ENCODE assay signal across 20 cellular contexts in genomic region chr7:71682841-71683341, GRCh38.
A peak's percentile ranks its signal among the peaks of the same experiment; 100 is the strongest.
DNase-seq lines count a peak whose midpoint lies in the region; ATAC-seq and TF ChIP-seq lines count a peak whose summit lies in the region.
"Had no signal": no experiment of that assay in that cellular context is flagged by ENCODE, and none has a peak within 500 bp of the region (broad histone marks: within the 10 kb centered on the region; RNA-seq: fewer than 3 reads in every experiment).

No MANE protein-coding gene starts in this region.

- H3K4me1 ChIP-seq in right lobe of liver (no peaks in the 10 kb centered on the region), thyroid gland (no peaks in the 10 kb centered on the region)
- H3K4me1 ChIP-seq: SJSA1 had no signal

- H3K4me3 Mint-ChIP-seq in activated naive CD8-positive, alpha-beta T cell treated with anti-CD3 and anti-CD28 coated beads, Interleukin-2, amount 50 U/mL, for 24 hours: no peak overlapping the region
- no peak overlapping the region for H3K4me3 Mint-ChIP-seq in Calu3 (ENCODE audit: low read depth, unreplicated experiment)
- H3K4me3 Mint-ChIP-seq: IgD-negative memory B cell had no signal

- H3K4me3 ChIP-seq in right lobe of liver (no peak overlapping the region), thyroid gland (replicated peaks in 1 of 3) (no peak overlapping the region)
- H3K4me3 ChIP-seq: SJSA1, thoracic aorta had no signal

- TF ChIP-seq CTCF in right lobe of liver (IDR thresholded peaks at IDR 0.05): no peak
- TF ChIP-seq CTCF in thyroid gland (IDR thresholded peaks at IDR 0.05): no peak
- no peak for TF ChIP-seq CTCF in Calu3 (IDR thresholded peaks at IDR 0.05; ENCODE audit: unreplicated experiment)

- H3K27me3 Mint-ChIP-seq in activated naive CD8-positive, alpha-beta T cell treated with anti-CD3 and anti-CD28 coated beads, Interleukin-2, amount 50 U/mL, for 24 hours: no peaks in the 10 kb centered on the region
- no peaks in the 10 kb centered on the region for H3K27me3 Mint-ChIP-seq in Calu3 (ENCODE audit: unreplicated experiment)
- H3K27me3 Mint-ChIP-seq: IgD-negative memory B cell had no signal

- no peaks in the 10 kb centered on the region for H3K27me3 ChIP-seq in right lobe of liver
- H3K27me3 ChIP-seq in thyroid gland: no peaks in the 10 kb centered on the region
- H3K27me3 ChIP-seq: SJSA1 had no signal

- H3K36me3 Mint-ChIP-seq in activated naive CD8-positive, alpha-beta T cell treated with anti-CD3 and anti-CD28 coated beads, Interleukin-2, amount 50 U/mL, for 24 hours (ENCODE audit: low read depth): no peaks in the 10 kb centered on the region
- no peaks in the 10 kb centered on the region for H3K36me3 Mint-ChIP-seq in Calu3 (ENCODE audit: insufficient read depth, unreplicated experiment)
- H3K36me3 Mint-ChIP-seq: IgD-negative memory B cell had no signal

- ATAC-seq in right lobe of liver: peak in 3 of 4 donors; percentile 12 to 31 (median 30)
- ATAC-seq in activated naive CD8-positive, alpha-beta T cell treated with anti-CD3 and anti-CD28 coated beads, Interleukin-2, amount 50 U/mL, for 24 hours: no peak

- BruUV-seq in Calu3 (replicated peaks; lab: Mats Ljungman, UMichigan): no TSS peak

- 7% methylated on average over 11 of the region's 11 CpGs for WGBS in right lobe of liver (ENCODE audit: insufficient coverage, low coverage, low lambda C conversion rate, missing lambda C conversion rate)
- WGBS in thyroid gland, 2 donors: 52 to 64% methylated on average over 10 to 11 of the region's 11 CpGs

- H3K9me3 Mint-ChIP-seq in activated naive CD8-positive, alpha-beta T cell treated with anti-CD3 and anti-CD28 coated beads, Interleukin-2, amount 50 U/mL, for 24 hours: no peaks in the 10 kb centered on the region
- peaks cover 6% of the 10 kb centered on the region for H3K9me3 Mint-ChIP-seq in Calu3 (ENCODE audit: low read depth, unreplicated experiment)

- DNase-seq in NCI-H146 (lab: John Stamatoyannopoulos, UW): peak; percentile 49
- DNase-seq in NCI-H146 treated with DMSO at 0.1 percent for 48 hours (lab: John Stamatoyannopoulos, UW; ENCODE audit: unreplicated experiment): no peak
- peak; percentile 21 for DNase-seq in cerebellar cortex (ENCODE audit: low spot score)
- no peak for DNase-seq in right lobe of liver
- DNase-seq in thyroid gland: peak; percentile 27 to 40
- DNase-seq in HPDE6-E6E7 (ENCODE audit: extremely low spot score): no peak
- no peak for DNase-seq in activated naive CD8-positive, alpha-beta T cell treated with anti-CD3 and anti-CD28 coated beads, Interleukin-2, amount 50 U/mL, for 24 hours
- no peak for DNase-seq in Calu3
- DNase-seq: activated CD4-positive, CD25-positive, alpha-beta regulatory T cell treated with anti-CD3 and anti-CD28 coated beads, Interleukin-2, amount 50 U/mL, for 72 hours; activated naive CD4-positive, alpha-beta T cell treated with Interleukin-2 at 50 U/mL for 16 hours; cortex of kidney; midbrain; MV-4-11; NCI-H2227 treated with DMSO at 0.1 percent for 48 hours; stimulated activated CD4-positive, alpha-beta T cell treated with anti-CD3 and anti-CD28 coated beads, Interleukin-4, amount 100 ng/mL, for 4 hours had no signal

- no peaks in the 10 kb centered on the region for H3K36me3 ChIP-seq in right lobe of liver
- no peaks in the 10 kb centered on the region for H3K36me3 ChIP-seq in thyroid gland
- H3K36me3 ChIP-seq: SJSA1, thoracic aorta had no signal

- H3K27ac ChIP-seq in right lobe of liver (no peak overlapping the region), thyroid gland (no peak overlapping the region)
- H3K27ac ChIP-seq: 22Rv1, C4-2B, SJSA1, thoracic aorta had no signal

- TF ChIP-seq POLR2A in right lobe of liver (IDR thresholded peaks at IDR 0.05) (no peak), thyroid gland (IDR thresholded peaks at IDR 0.05) (no peak)

- intact Hi-C loops in right lobe of liver (cut with DNase I): no loop called here
- intact Hi-C loops in thyroid gland (cut with DNase I): no loop called here
- intact Hi-C loops in Calu3 (cut with micrococcal nuclease; ENCODE audit: unreplicated experiment): no loop called here

- no peaks in the 10 kb centered on the region for H3K9me3 ChIP-seq in right lobe of liver
- H3K9me3 ChIP-seq in thyroid gland: no peaks in the 10 kb centered on the region
- H3K9me3 ChIP-seq: thoracic aorta had no signal

- H3K4me1 Mint-ChIP-seq in activated naive CD8-positive, alpha-beta T cell treated with anti-CD3 and anti-CD28 coated beads, Interleukin-2, amount 50 U/mL, for 24 hours: no peaks in the 10 kb centered on the region
- H3K4me1 Mint-ChIP-seq in Calu3 (ENCODE audit: low read depth, unreplicated experiment): no peaks in the 10 kb centered on the region
- H3K4me1 Mint-ChIP-seq: IgD-negative memory B cell had no signal

- no peak overlapping the region for H3K27ac Mint-ChIP-seq in activated naive CD8-positive, alpha-beta T cell treated with anti-CD3 and anti-CD28 coated beads, Interleukin-2, amount 50 U/mL, for 24 hours
- H3K27ac Mint-ChIP-seq in Calu3 (ENCODE audit: unreplicated experiment): no peak overlapping the region

- CTCF ChIA-PET in Calu3 (lab: Charles Lee): no interaction called here

Comparison
In these comparisons a context has a peak if more than half of its experiments do, and no peak if none do; other contexts are left out.
1. DNase-seq: peak in NCI-H146 (single experiment), cerebellar cortex (single experiment) and thyroid gland (2 of 2); none in NCI-H146 treated with DMSO at 0.1 percent for 48 hours (single experiment), right lobe of liver (0 of 3), HPDE6-E6E7 (single experiment), activated naive CD8-positive, alpha-beta T cell treated with anti-CD3 and anti-CD28 coated beads, Interleukin-2, amount 50 U/mL, for 24 hours (single experiment) and Calu3 (single experiment).